8 cellular contexts compared by ENCODE assay signal in the genomic region with DNA sequence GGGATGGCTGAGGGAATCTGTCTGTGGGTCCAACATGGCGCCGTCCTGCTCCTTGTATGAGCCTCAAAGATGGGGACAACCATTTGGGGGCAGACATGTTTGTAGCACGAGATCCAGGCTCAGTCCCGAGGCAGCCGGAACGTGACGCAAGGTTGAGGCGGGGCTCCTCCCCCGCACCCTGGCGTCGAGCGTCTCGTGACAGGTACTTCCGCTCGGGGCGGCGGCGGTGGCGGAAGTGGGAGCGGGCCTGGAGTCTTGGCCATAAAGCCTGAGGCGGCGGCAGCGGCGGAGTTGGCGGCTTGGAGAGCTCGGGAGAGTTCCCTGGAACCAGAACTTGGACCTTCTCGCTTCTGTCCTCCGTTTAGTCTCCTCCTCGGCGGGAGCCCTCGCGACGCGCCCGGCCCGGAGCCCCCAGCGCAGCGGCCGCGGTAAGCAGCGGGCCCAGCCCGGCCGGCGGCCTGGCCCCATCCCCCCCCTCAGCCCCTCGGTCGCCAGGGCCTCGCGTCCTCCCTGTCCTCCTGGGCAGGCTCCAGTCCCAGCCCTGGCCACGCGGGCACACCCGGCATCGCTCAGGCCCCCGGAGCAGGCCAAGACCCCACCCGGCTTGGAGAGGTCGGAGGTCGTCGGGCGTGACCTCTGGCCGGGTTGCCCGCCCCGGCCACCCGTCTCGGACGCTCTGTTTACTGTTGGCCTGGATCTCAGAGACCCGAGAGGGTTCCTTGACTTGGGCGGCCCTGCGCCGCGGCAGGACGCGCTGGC. TPM values are rescaled to one million over a fixed set of nuclear protein-coding genes. Genes with fewer than 3 reads are reported as not detected.
DNase-seq lines count a peak whose midpoint lies in the region; ATAC-seq, FAIRE-seq and TF ChIP-seq lines count a peak whose summit lies in the region.

A gene (plus strand): TSS at position 252 of the 759 bp plus-strand sequence. CDS start 69,185 bp downstream, outside the sequence.

- peak within 1 kb of the TSS; percentile 100 for H2AFZ ChIP-seq in smooth muscle cell (ENCODE audit: low read depth)

- ATAC-seq in GM18907 (IDR thresholded peaks at IDR 0.05; ENCODE audit: unreplicated experiment) (peak; percentile 93), HG03159 (IDR thresholded peaks at IDR 0.05; ENCODE audit: unreplicated experiment) (peak; percentile 92)

- peak within 1 kb of the TSS; percentile 100 for H3K9ac ChIP-seq in smooth muscle cell (ENCODE audit: low read depth)

- 1% methylated on average over 54 of the region's 71 CpGs for WGBS in smooth muscle cell (ENCODE audit: low lambda C conversion rate)

- H3K79me2 ChIP-seq in smooth muscle cell (ENCODE audit: low read depth), result peaks cover 55% of the 10 kb centered on the region

- H3K36me3 ChIP-seq in bronchial epithelial cell (ENCODE audit: control insufficient read depth, insufficient read depth, low read length), result peaks cover 2% of the 10 kb centered on the region
- H3K36me3 ChIP-seq in smooth muscle cell (ENCODE audit: low read depth), result peaks cover 3% of the 10 kb centered on the region

- DNase-seq in AG04449 (ENCODE audit: low read depth, low spot score) (peak; percentile 89), NCI-H2227 treated with DMSO at 0.1 percent for 48 hours (lab: John Stamatoyannopoulos, UW) (peak; percentile 93), bronchial epithelial cell (ENCODE audit: low read depth) (peak; percentile 91), iPS-NIHi11 (ENCODE audit: low spot score) (peak; percentile 99), smooth muscle cell (lab: John Stamatoyannopoulos, UW; ENCODE audit: unreplicated experiment) (peak; percentile 89)

- H3K27me3 ChIP-seq in bronchial epithelial cell (ENCODE audit: control insufficient read depth, insufficient read depth, low read length) (no peaks in the 10 kb centered on the region), smooth muscle cell (ENCODE audit: low read depth) (no peaks in the 10 kb centered on the region)

- peak within 1 kb of the TSS; percentile 98 for H3K27ac ChIP-seq in smooth muscle cell (ENCODE audit: low read depth)

- peaks cover 19% of the 10 kb centered on the region for H3K4me1 ChIP-seq in smooth muscle cell (ENCODE audit: low read depth)

- FAIRE-seq in bronchial epithelial cell (lab: Jason Lieb, UNC), result no peak

- CTCF ChIA-PET in AG04449 (lab: Yijun Ruan, JAX), result interaction anchor here (0.9 to 4.1 kb wide), 4 partner anchors 12 to 244 kb away, joined by 3 to 26 read pairs (median 8); no protein-coding TSS in a partner anchor

- TF ChIP-seq CTCF in AG04449 (IDR thresholded peaks at IDR 0.05; ENCODE audit: insufficient read depth, low read length, missing control alignments) (peak; percentile 9), WI38 (IDR thresholded peaks at IDR 0.05; ENCODE audit: low read depth, low read length) (no peak), bronchial epithelial cell (IDR thresholded peaks at IDR 0.05; ENCODE audit: insufficient read depth, low read length, severe bottlenecking) (no peak), smooth muscle cell (IDR thresholded peaks at IDR 0.05; ENCODE audit: borderline replicate concordance, insufficient read depth, poor library complexity, severe bottlenecking) (no peak)

- peak within 1 kb of the TSS; percentile 95 for H3K4me3 ChIP-seq in AG04449 (ENCODE audit: low read depth, low read length)
- H3K4me3 ChIP-seq in WI38 (ENCODE audit: low read depth, low read length), result peak within 1 kb of the TSS; percentile 95
- peak within 1 kb of the TSS; percentile 99 for H3K4me3 ChIP-seq in bronchial epithelial cell (ENCODE audit: low read depth, low read length)
- peak within 1 kb of the TSS; percentile 99 for H3K4me3 ChIP-seq in smooth muscle cell

- peak within 1 kb of the TSS; percentile 84 for H3K4me2 ChIP-seq in smooth muscle cell

- H3F3A ChIP-seq in smooth muscle cell (ENCODE audit: low read depth), result no peaks in the 10 kb centered on the region

- no peaks in the 10 kb centered on the region for H3K9me3 ChIP-seq in smooth muscle cell (replicated peaks; ENCODE audit: low read depth)

- POLR2A ChIA-PET in AG04449 (lab: Yijun Ruan, JAX), result interaction anchor here (0.7 to 1.4 kb wide), 2 partner anchors 27 to 703 kb away, joined by 3 read pairs; no protein-coding TSS in a partner anchor

- peaks cover 50% of the 10 kb centered on the region for H4K20me1 ChIP-seq in smooth muscle cell (ENCODE audit: low read depth)

RNA-seq across cellular contexts. Expression of the gene that starts here (rescaled TPM):
- 43.7 and 80.0 TPM in 2 replicates for total RNA-seq in bronchial epithelial cell
- 103 and 110 TPM in 2 replicates for total RNA-seq in smooth muscle cell
- polyA plus RNA-seq in smooth muscle cell, result 169 and 190 TPM in 2 replicates

Comparison
In these comparisons a context has a peak if more than half of its experiments do, and no peak if none do; other contexts are left out.
1. Peak in every context shown above with its lines: DNase-seq, ATAC-seq, H3K4me3 ChIP-seq and H3K27ac ChIP-seq.